In the genomic region with DNA sequence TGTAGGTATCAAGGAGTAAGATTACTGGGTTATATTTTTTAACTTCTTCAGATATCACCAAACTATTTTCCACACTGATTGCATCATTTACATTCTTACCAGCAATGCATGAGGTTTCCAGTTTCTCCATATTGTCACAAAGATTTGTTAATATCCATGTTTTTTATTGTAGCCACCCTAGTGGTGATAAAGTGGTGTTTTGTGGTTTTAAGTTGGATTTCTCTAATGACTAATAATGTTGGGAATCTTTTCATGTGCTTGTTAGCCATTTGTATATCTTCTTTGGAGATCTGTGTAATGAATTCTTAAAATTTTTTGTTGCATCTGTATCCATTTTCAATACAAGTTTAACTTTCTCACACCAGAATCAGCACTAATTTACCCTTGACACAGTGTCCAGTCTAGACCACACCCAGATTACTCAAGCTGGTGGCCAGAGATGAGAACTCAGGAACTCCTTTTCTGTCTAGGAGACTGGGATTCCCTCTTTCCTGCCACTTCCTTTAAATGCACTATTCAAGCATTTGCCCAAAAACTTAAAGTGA, we compare ENCODE assay signal across 16 cellular contexts.
A peak's percentile ranks its signal among the peaks of the same experiment; 100 is the strongest.
DNase-seq lines count a peak whose midpoint lies in the region; ATAC-seq and TF ChIP-seq lines count a peak whose summit lies in the region.
"Had no signal": no experiment of that assay in that cellular context is flagged by ENCODE, and none has a peak within 500 bp of the region (broad histone marks: within the 10 kb centered on the region; RNA-seq: fewer than 3 reads in every experiment).

No MANE protein-coding gene starts in this region.

- H4K20me1 ChIP-seq in mammary epithelial cell (ENCODE audit: insufficient read depth, low read length) = no peaks in the 10 kb centered on the region

- DNase-seq in AG08395 (ENCODE audit: low spot score) = peak; percentile 32
- DNase-seq in HS-5 (ENCODE audit: low read depth) = peak; percentile 25
- peak; percentile 54 for DNase-seq in mammary epithelial cell
- DNase-seq in kidney glomerular epithelial cell (lab: John Stamatoyannopoulos, UW) = peak; percentile 19
- DNase-seq in ecto neural progenitor cell (ENCODE audit: low spot score) = no peak
- no peak for DNase-seq in Peyer's patch
- DNase-seq: activated CD4-positive, alpha-beta T cell treated with anti-CD3 and anti-CD28 coated beads, Interleukin-2, amount 10 ng/mL, durations not matched to agents 7 days and 5 days; activated T-cell treated with anti-CD3 and anti-CD28 coated beads, Interleukin-2, amount 50 U/mL, for 4 hours; erythroblast; right cardiac atrium; SHP77; stimulated activated CD4-positive, alpha-beta T cell treated with anti-CD3 and anti-CD28 coated beads, Interleukin-4, amount 100 ng/mL, for 1 hour; T-helper 9 cell had no signal

- CTCF ChIA-PET in mammary epithelial cell (lab: Charles Lee; ENCODE audit: low non-redundant PET) = no interaction called here

- no peak overlapping the region for H3K9ac ChIP-seq in mammary epithelial cell (ENCODE audit: insufficient read depth, low read length)

- intact Hi-C loops in mammary epithelial cell (cut with micrococcal nuclease) = no loop called here

- no peak for TF ChIP-seq POLR2A in Peyer's patch (IDR thresholded peaks at IDR 0.05)

- H3K4me3 ChIP-seq in mammary epithelial cell (replicated peaks in 1 of 3; ENCODE audit: insufficient read depth in 1 of 3, low read depth in 2 of 3, low read length in 3 of 3) = no peak overlapping the region
- no peak overlapping the region for H3K4me3 ChIP-seq in Peyer's patch
- H3K4me3 ChIP-seq: lung had no signal

- H2AFZ ChIP-seq in mammary epithelial cell (ENCODE audit: low read depth, low read length) = no peak overlapping the region

- in situ Hi-C loops in mammary epithelial cell (cut with MboI; ENCODE audit: low sequenced_read_pairs in 2 of 2) = no loop called here

- H3K9me3 ChIP-seq in mammary epithelial cell (replicated peaks; ENCODE audit: insufficient read depth, low read length) (no peaks in the 10 kb centered on the region), Peyer's patch (no peaks in the 10 kb centered on the region)

- dilution Hi-C loops in mammary epithelial cell (cut with HindIII; ENCODE audit: low sequenced_read_pairs) = no loop called here

- H3K36me3 ChIP-seq in mammary epithelial cell (ENCODE audit: insufficient read depth, low read length) (no peaks in the 10 kb centered on the region), Peyer's patch (no peaks in the 10 kb centered on the region)

- no peak overlapping the region for H3K4me2 ChIP-seq in mammary epithelial cell (ENCODE audit: insufficient read depth, low read depth, low read length)

- ATAC-seq in HG03159 (IDR thresholded peaks at IDR 0.05; ENCODE audit: unreplicated experiment) = no peak
- no peak for ATAC-seq in HG03469 (IDR thresholded peaks at IDR 0.05; ENCODE audit: unreplicated experiment)
- ATAC-seq: activated T-cell treated with anti-CD3 and anti-CD28 coated beads, Interleukin-2, amount 50 U/mL, for 4 hours; right cardiac atrium had no signal

- no peak for TF ChIP-seq CTCF in mammary epithelial cell (conservative IDR thresholded peaks at IDR 0.05 in 1 of 2, IDR thresholded peaks at IDR 0.05 in 1 of 2; ENCODE audit: extremely low read depth in 1 of 2, insufficient read depth in 1 of 2, low read depth in 1 of 2, low read length in 2 of 2)
- no peak for TF ChIP-seq CTCF in Peyer's patch (IDR thresholded peaks at IDR 0.05)

- H3K4me1 ChIP-seq in mammary epithelial cell (ENCODE audit: insufficient read depth, low read length) (peaks cover 8% of the 10 kb centered on the region), Peyer's patch (no peaks in the 10 kb centered on the region)

- H3K27ac ChIP-seq in mammary epithelial cell (ENCODE audit: insufficient read depth, low read depth, low read length) = no peak overlapping the region
- H3K27ac ChIP-seq in Peyer's patch = no peak overlapping the region

- H3K79me2 ChIP-seq in mammary epithelial cell (ENCODE audit: insufficient read depth, low read length) = no peaks in the 10 kb centered on the region

- no TSS peak for BruUV-seq in mammary epithelial cell (replicated peaks; lab: Mats Ljungman, UMichigan)

- no peaks in the 10 kb centered on the region for H3K27me3 ChIP-seq in mammary epithelial cell (ENCODE audit: insufficient read depth, low read length)
- H3K27me3 ChIP-seq in Peyer's patch = no peaks in the 10 kb centered on the region

Comparison
In these comparisons a context has a peak if more than half of its experiments do, and no peak if none do; other contexts are left out.
1. DNase-seq: peak in AG08395 (single experiment), HS-5 (single experiment), mammary epithelial cell (single experiment) and kidney glomerular epithelial cell (single experiment); none in ecto neural progenitor cell (single experiment) and Peyer's patch (0 of 3).